9 cellular contexts compared by ENCODE assay signal in the genomic region with DNA sequence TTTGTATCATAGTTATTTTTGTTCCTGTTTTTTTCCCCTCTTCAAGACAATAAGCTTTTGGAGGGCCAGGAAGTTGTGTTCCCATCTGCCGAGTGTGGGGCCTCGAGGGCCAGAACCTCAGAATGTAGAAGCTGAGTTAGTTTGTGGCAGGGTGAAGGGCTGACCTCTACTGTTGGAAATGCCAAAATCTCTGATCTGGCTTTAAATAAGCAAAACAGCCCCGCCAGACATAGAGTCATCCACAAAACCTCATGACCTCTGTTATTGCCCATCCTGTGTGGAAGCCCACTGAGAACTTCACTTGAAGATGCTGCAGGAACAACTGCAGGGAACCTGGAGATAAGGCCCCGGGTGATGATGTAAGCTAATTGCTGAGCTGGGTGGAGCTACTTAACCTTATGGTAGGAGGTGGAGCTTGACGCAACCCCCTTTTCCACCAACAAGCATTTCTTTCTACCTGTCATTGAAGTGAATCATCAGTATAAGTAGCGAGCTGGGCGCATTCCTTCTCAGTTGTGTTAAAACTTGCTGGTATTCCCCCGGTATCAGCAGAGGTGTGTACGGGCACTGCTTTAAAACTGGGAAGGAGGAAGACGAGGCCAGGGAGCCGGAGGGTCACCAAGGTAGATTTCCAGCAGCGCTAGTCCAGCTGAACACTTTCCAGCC.
DNase-seq lines count a peak whose midpoint lies in the region; ATAC-seq and TF ChIP-seq lines count a peak whose summit lies in the region.
"Had no signal": no experiment of that assay in that cellular context is flagged by ENCODE, and none has a peak within 500 bp of the region (broad histone marks: within the 10 kb centered on the region; RNA-seq: fewer than 3 reads in every experiment).

No MANE protein-coding gene starts in this region.

- H3K4me1 ChIP-seq in ascending aorta, result peaks cover 0 to 15% of the 10 kb centered on the region in 2 donors

- POLR2A ChIA-PET in HEK293T (lab: Yijun Ruan, JAX), result interaction anchor here (0.6 to 2.0 kb wide), 5 partner anchors 9 to 353 kb away, joined by 3 to 8 read pairs (median 3); no protein-coding TSS in a partner anchor

- no peaks in the 10 kb centered on the region for H3K36me3 Mint-ChIP-seq in stimulated activated memory B cell treated with anti-CD40 and anti-IgM and Interleukin-4, amounts not matched to agents 10 μg/mL and 1 μg/mL and 100 μg/mL, for 72 hours

- ATAC-seq in stimulated activated memory B cell treated with anti-CD40 and anti-IgM and Interleukin-4, amounts not matched to agents 10 μg/mL and 1 μg/mL and 100 μg/mL, for 72 hours, result no peak
- ATAC-seq in GM21528 (IDR thresholded peaks at IDR 0.05; ENCODE audit: low FRiP score, unreplicated experiment), result no peak

- no peaks in the 10 kb centered on the region for H3K9me3 Mint-ChIP-seq in stimulated activated memory B cell treated with anti-CD40 and anti-IgM and Interleukin-4, amounts not matched to agents 10 μg/mL and 1 μg/mL and 100 μg/mL, for 72 hours
- H3K9me3 Mint-ChIP-seq: central memory CD8-positive, alpha-beta T cell had no signal

- no peaks in the 10 kb centered on the region for H3K9me3 ChIP-seq in ascending aorta

- peak; percentile 22 for DNase-seq in HEK293T (ENCODE audit: extremely low spot score)
- peak; percentile 94 for DNase-seq in glomerular visceral epithelial cell (ENCODE audit: extremely low spot score)
- DNase-seq in NCI-H2196 treated with DMSO at 0.1 percent for 48 hours (lab: John Stamatoyannopoulos, UW; ENCODE audit: unreplicated experiment), result no peak
- DNase-seq in stimulated activated CD8-positive, alpha-beta memory T cell treated with anti-CD3 and anti-CD28 coated beads, Interleukin-4, amount 100 ng/mL, for 48 hours, result no peak
- DNase-seq in ascending aorta (ENCODE audit: low spot score in 2 of 2), result no peak

- CTCF ChIA-PET in HEK293T (lab: Yijun Ruan, JAX), result interaction anchor here (0.7 to 1.0 kb wide), 2 partner anchors 11 to 78 kb away, joined by 3 read pairs; no protein-coding TSS in a partner anchor

- peaks cover 60% of the 10 kb centered on the region for H3K4me1 Mint-ChIP-seq in stimulated activated memory B cell treated with anti-CD40 and anti-IgM and Interleukin-4, amounts not matched to agents 10 μg/mL and 1 μg/mL and 100 μg/mL, for 72 hours
- H3K4me1 Mint-ChIP-seq: central memory CD8-positive, alpha-beta T cell had no signal

- peak overlapping the region; percentile 50 for H3K27ac Mint-ChIP-seq in stimulated activated memory B cell treated with anti-CD40 and anti-IgM and Interleukin-4, amounts not matched to agents 10 μg/mL and 1 μg/mL and 100 μg/mL, for 72 hours

- H3K36me3 ChIP-seq in ascending aorta, result no peaks in the 10 kb centered on the region

- intact Hi-C loops in ascending aorta (cut with DNase I), result no loop called here

- H3K27ac ChIP-seq in ascending aorta, result no peak overlapping the region

- H3K27me3 Mint-ChIP-seq in stimulated activated memory B cell treated with anti-CD40 and anti-IgM and Interleukin-4, amounts not matched to agents 10 μg/mL and 1 μg/mL and 100 μg/mL, for 72 hours, result no peaks in the 10 kb centered on the region

- no peaks in the 10 kb centered on the region for H3K27me3 ChIP-seq in ascending aorta

- H3K4me3 ChIP-seq in WI38 (ENCODE audit: low read depth, low read length) (peak overlapping the region; percentile 43), ascending aorta (no peak overlapping the region)

- TF ChIP-seq CTCF in WI38 (IDR thresholded peaks at IDR 0.05; ENCODE audit: low read depth, low read length) (no peak), ascending aorta (IDR thresholded peaks at IDR 0.05) (no peak)

- peak overlapping the region; percentile 53 for H3K4me3 Mint-ChIP-seq in stimulated activated memory B cell treated with anti-CD40 and anti-IgM and Interleukin-4, amounts not matched to agents 10 μg/mL and 1 μg/mL and 100 μg/mL, for 72 hours
- H3K4me3 Mint-ChIP-seq: central memory CD8-positive, alpha-beta T cell had no signal

TF ChIP-seq in HEK293T, 16 proteins besides CTCF, POLR2A, EP300 and RAD21:
- no peak for TF ChIP-seq ARNT (IDR thresholded peaks at IDR 0.05)
- TF ChIP-seq CTBP1 (IDR thresholded peaks at IDR 0.05; ENCODE audit: borderline replicate concordance), result no peak
- TF ChIP-seq FOXM1 (IDR thresholded peaks at IDR 0.05; ENCODE audit: borderline replicate concordance), result no peak
- TF ChIP-seq ZNF384 (IDR thresholded peaks at IDR 0.05), result no peak
- TF ChIP-seq SUZ12 (IDR thresholded peaks at IDR 0.05), result no peak
- no peak for TF ChIP-seq HDGF (IDR thresholded peaks at IDR 0.05; ENCODE audit: borderline replicate concordance)
- no peak for TF ChIP-seq TARDBP (IDR thresholded peaks at IDR 0.05)
- no peak for TF ChIP-seq LEF1 (IDR thresholded peaks at IDR 0.05; ENCODE audit: borderline replicate concordance)
- TF ChIP-seq FOXK2 (IDR thresholded peaks at IDR 0.05), result no peak
- TF ChIP-seq, protein P1, sequence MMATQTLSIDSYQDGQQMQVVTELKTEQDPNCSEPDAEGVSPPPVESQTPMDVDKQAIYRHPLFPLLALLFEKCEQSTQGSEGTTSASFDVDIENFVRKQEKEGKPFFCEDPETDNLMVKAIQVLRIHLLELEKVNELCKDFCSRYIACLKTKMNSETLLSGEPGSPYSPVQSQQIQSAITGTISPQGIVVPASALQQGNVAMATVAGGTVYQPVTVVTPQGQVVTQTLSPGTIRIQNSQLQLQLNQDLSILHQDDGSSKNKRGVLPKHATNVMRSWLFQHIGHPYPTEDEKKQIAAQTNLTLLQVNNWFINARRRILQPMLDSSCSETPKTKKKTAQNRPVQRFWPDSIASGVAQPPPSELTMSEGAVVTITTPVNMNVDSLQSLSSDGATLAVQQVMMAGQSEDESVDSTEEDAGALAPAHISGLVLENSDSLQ (IDR thresholded peaks at IDR 0.05), result no peak
- TF ChIP-seq ELF4 (IDR thresholded peaks at IDR 0.05), result no peak

Comparison
In these comparisons a context has a peak if more than half of its experiments do, and no peak if none do; other contexts are left out.
1. DNase-seq: peak in HEK293T (single experiment) and glomerular visceral epithelial cell (single experiment); none in NCI-H2196 treated with DMSO at 0.1 percent for 48 hours (single experiment), stimulated activated CD8-positive, alpha-beta memory T cell treated with anti-CD3 and anti-CD28 coated beads, Interleukin-4, amount 100 ng/mL, for 48 hours (single experiment) and ascending aorta (0 of 2).